ENCODE assay signal across 24 cellular contexts in the genomic region with DNA sequence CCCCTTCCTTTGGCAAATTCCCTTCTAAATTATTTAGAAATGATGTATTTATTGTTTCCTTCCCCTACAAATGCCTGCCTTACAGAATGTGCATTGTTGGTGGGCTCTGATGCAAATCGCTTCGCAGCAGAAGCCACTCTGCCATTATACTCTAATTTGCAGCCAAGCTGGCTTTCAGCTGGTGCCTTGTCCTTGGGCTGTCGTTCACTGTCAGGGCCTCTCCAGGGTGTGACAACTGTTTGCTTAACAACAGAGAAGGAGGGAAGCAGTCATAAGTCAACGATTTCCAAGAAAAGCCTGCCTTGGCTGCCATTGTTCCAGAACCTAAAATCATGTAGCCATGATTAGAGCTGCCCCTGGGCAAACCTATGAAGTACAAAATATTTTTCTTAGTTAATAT.
A peak's percentile ranks its signal among the peaks of the same experiment; 100 is the strongest.
DNase-seq lines count a peak whose midpoint lies in the region; ATAC-seq and TF ChIP-seq lines count a peak whose summit lies in the region.
"Had no signal": no experiment of that assay in that cellular context is flagged by ENCODE, and none has a peak within 500 bp of the region (broad histone marks: within the 10 kb centered on the region; RNA-seq: fewer than 3 reads in every experiment).

No MANE protein-coding gene starts in this region.

- H2AK5ac ChIP-seq in H9 (ENCODE audit: insufficient read length, low read length) = no peak overlapping the region

- no peak overlapping the region for H4K91ac ChIP-seq in H9 (ENCODE audit: insufficient read length, low read depth, low read length)

- H3K56ac ChIP-seq in H9 (ENCODE audit: insufficient read length, low read depth, low read length) = no peak overlapping the region

- H3K9me2 ChIP-seq in hepatocyte (replicated peaks; ENCODE audit: insufficient read depth) = no peaks in the 10 kb centered on the region

- H3K14ac ChIP-seq in H9 (ENCODE audit: insufficient read depth, low read length) = no peak overlapping the region

- H3K36me3 ChIP-seq in hepatocyte (replicated peaks; ENCODE audit: insufficient read depth, low read depth) (no peaks in the 10 kb centered on the region), neuron (ENCODE audit: insufficient read depth, low read length) (no peaks in the 10 kb centered on the region), heart left ventricle (no peaks in the 10 kb centered on the region)
- H3K36me3 ChIP-seq: SJCRH30 had no signal

- H3K4me3 Mint-ChIP-seq in H9 = no peak overlapping the region
- H3K4me3 Mint-ChIP-seq: activated naive CD8-positive, alpha-beta T cell treated with anti-CD3 and anti-CD28 coated beads, Interleukin-2, amount 10 ng/mL, durations not matched to agents 7 days and 5 days; CD8-positive, alpha-beta T cell; effector memory CD8-positive, alpha-beta T cell; naive B cell; stimulated activated naive B cell treated with anti-CD40 and anti-IgM and Interleukin-4, amounts not matched to agents 10 μg/mL and 1 μg/mL and 100 μg/mL, for 72 hours; T-helper 17 cell had no signal

- H3K9me3 Mint-ChIP-seq in H9 = no peaks in the 10 kb centered on the region
- H3K9me3 Mint-ChIP-seq: activated naive CD8-positive, alpha-beta T cell treated with anti-CD3 and anti-CD28 coated beads, Interleukin-2, amount 10 ng/mL, durations not matched to agents 7 days and 5 days; CD8-positive, alpha-beta T cell had no signal

- H2BK20ac ChIP-seq in H9 (ENCODE audit: low read depth, low read length, poor library complexity, severe bottlenecking) = no peak overlapping the region

- no peak overlapping the region for H3K9ac ChIP-seq in H9 (ENCODE audit: extremely low read depth, insufficient read length, low read length)
- H3K9ac ChIP-seq: GM23248 had no signal

- H3K23me2 ChIP-seq in H9 (ENCODE audit: insufficient read length, low read depth, low read length, poor library complexity, severe bottlenecking) = no peaks in the 10 kb centered on the region

- no peak overlapping the region for H2BK5ac ChIP-seq in H9 (ENCODE audit: insufficient read length, low read length)

- no CpG with 5 or more reads among the region's 4 CpGs for whole genome bisulfite sequencing in H9 (ENCODE audit: extremely low coverage, insufficient read length, low lambda C conversion rate)
- 28% methylated on average over 4 of the region's 4 CpGs for WGBS in hepatocyte (ENCODE audit: low lambda C conversion rate, missing lambda C conversion rate)
- WGBS in heart left ventricle, 4 donors = 41 to 47% (median 47%) methylated on average over 4 of the region's 4 CpGs

- no peak overlapping the region for H4K5ac ChIP-seq in H9 (ENCODE audit: insufficient read length, low read depth, low read length)

- H3K27ac ChIP-seq in H9 (ENCODE audit: insufficient read length, low read depth, low read length) (no peak overlapping the region), hepatocyte (peak overlapping the region; percentile 43), heart left ventricle (no peak overlapping the region)
- H3K27ac ChIP-seq: GM23248, SJCRH30, VCaP had no signal

- H3K27me3 Mint-ChIP-seq in H9 (ENCODE audit: low read depth) = no peaks in the 10 kb centered on the region
- H3K27me3 Mint-ChIP-seq: activated naive CD8-positive, alpha-beta T cell treated with anti-CD3 and anti-CD28 coated beads, Interleukin-2, amount 10 ng/mL, durations not matched to agents 7 days and 5 days; effector memory CD8-positive, alpha-beta T cell; stimulated activated naive B cell treated with anti-CD40 and anti-IgM and Interleukin-4, amounts not matched to agents 10 μg/mL and 1 μg/mL and 100 μg/mL, for 72 hours had no signal

- DNase-seq in H9 = peak; percentile 61
- DNase-seq in NCI-H2227 (lab: John Stamatoyannopoulos, UW; ENCODE audit: unreplicated experiment) = peak; percentile 41
- DNase-seq in hepatocyte (ENCODE audit: low spot score) = peak; percentile 39
- DNase-seq in NK-92 treated with Interleukin-12 subunit alpha and Interleukin-12 subunit beta, amount 100 ng/mL, for 24 hours (lab: John Stamatoyannopoulos, UW) = no peak
- DNase-seq in heart left ventricle = no peak
- DNase-seq: activated CD4-positive, alpha-beta T cell treated with anti-CD3 and anti-CD28 coated beads, Interleukin-2, amount 50 U/mL, for 4 hours; activated CD8-positive, alpha-beta memory T cell treated with anti-CD3 and anti-CD28 coated beads, Interleukin-2, amount 50 U/mL, for 48 hours; activated naive CD8-positive, alpha-beta T cell treated with anti-CD3 and anti-CD28 coated beads, Interleukin-2, amount 10 ng/mL, durations not matched to agents 7 days and 5 days; CD8-positive, alpha-beta T cell; effector memory CD8-positive, alpha-beta T cell; head of caudate nucleus; naive B cell; NCI-H2029 treated with DMSO at 0.1 percent for 48 hours; NCI-H526 treated with DMSO at 0.1 percent for 48 hours; posterior cingulate gyrus; SJCRH30; stimulated activated CD4-positive, alpha-beta T cell treated with anti-CD3 and anti-CD28 coated beads, Interleukin-1b, Interleukin-23, amount 100 ng/mL, for 48 hours; stimulated activated naive B cell treated with anti-CD40 and anti-IgM and Interleukin-4, amounts not matched to agents 10 μg/mL and 1 μg/mL and 100 μg/mL, for 72 hours; T-helper 17 cell had no signal

- intact Hi-C loops in heart left ventricle (cut with DNase I) = no loop called here

- no peak overlapping the region for H3K4ac ChIP-seq in H9 (ENCODE audit: low read depth, low read length)

- H3K79me2 ChIP-seq in H9 (ENCODE audit: insufficient read depth, low read length) (no peaks in the 10 kb centered on the region), hepatocyte (no peaks in the 10 kb centered on the region)

- H3K4me3 ChIP-seq in hepatocyte (no peak overlapping the region), neuron (ENCODE audit: low read length) (no peak overlapping the region), heart left ventricle (no peak overlapping the region)
- H3K4me3 ChIP-seq: GM23248, SJCRH30 had no signal

- H3K9me3 ChIP-seq in H9 (ENCODE audit: control insufficient read depth, low read depth, low read length) = no peaks in the 10 kb centered on the region
- H3K9me3 ChIP-seq in hepatocyte (ENCODE audit: low read depth) = no peaks in the 10 kb centered on the region
- H3K9me3 ChIP-seq in neuron (ENCODE audit: low read length) = no peaks in the 10 kb centered on the region
- H3K9me3 ChIP-seq in heart left ventricle = no peaks in the 10 kb centered on the region
- H3K9me3 ChIP-seq: SJCRH30 had no signal

- no peak overlapping the region for H2BK12ac ChIP-seq in H9 (ENCODE audit: insufficient read length, low read depth, low read length)

- H3T11ph ChIP-seq in H9 (ENCODE audit: low read length) = no peak overlapping the region

- TF ChIP-seq POLR2A in heart left ventricle (IDR thresholded peaks at IDR 0.05) = no peak

- H4K20me1 ChIP-seq in H9 (ENCODE audit: control insufficient read depth, insufficient read depth, insufficient read length) (no peaks in the 10 kb centered on the region), hepatocyte (ENCODE audit: insufficient read depth, poor library complexity, severe bottlenecking) (no peaks in the 10 kb centered on the region)

- no peaks in the 10 kb centered on the region for H3K27me3 ChIP-seq in H9 (ENCODE audit: insufficient read depth, low read length)
- H3K27me3 ChIP-seq in hepatocyte = no peaks in the 10 kb centered on the region
- H3K27me3 ChIP-seq in neuron (ENCODE audit: insufficient read depth, low read length) = no peaks in the 10 kb centered on the region
- H3K27me3 ChIP-seq in heart left ventricle = no peaks in the 10 kb centered on the region
- H3K27me3 ChIP-seq: SJCRH30 had no signal

- TF ChIP-seq CTCF in H9 (conservative IDR thresholded peaks at IDR 0.05) (no peak), hepatocyte (IDR thresholded peaks at IDR 0.05; ENCODE audit: poor library complexity) (no peak), heart left ventricle (IDR thresholded peaks at IDR 0.05) (no peak)

- H2BK120ac ChIP-seq in H9 (ENCODE audit: low read depth, low read length, poor library complexity, severe bottlenecking) = no peak overlapping the region

- H3K79me1 ChIP-seq in H9 (ENCODE audit: insufficient read depth, low read depth, low read length, poor library complexity, severe bottlenecking) = no peaks in the 10 kb centered on the region

- H3K4me1 ChIP-seq in H9 (ENCODE audit: insufficient read depth, low read length) = peaks cover 10% of the 10 kb centered on the region; the same call in 1 of the 2 replicates
- H3K4me1 ChIP-seq in hepatocyte (ENCODE audit: insufficient read depth) = peaks cover 6% of the 10 kb centered on the region
- peaks cover 68% of the 10 kb centered on the region for H3K4me1 ChIP-seq in neuron (ENCODE audit: insufficient read depth, low read length)
- no peaks in the 10 kb centered on the region for H3K4me1 ChIP-seq in heart left ventricle

- peaks cover 29 to 37% of the 10 kb centered on the region in 2 experiments for H3K4me1 Mint-ChIP-seq in H9
- H3K4me1 Mint-ChIP-seq: activated naive CD8-positive, alpha-beta T cell treated with anti-CD3 and anti-CD28 coated beads, Interleukin-2, amount 10 ng/mL, durations not matched to agents 7 days and 5 days; naive B cell; stimulated activated naive B cell treated with anti-CD40 and anti-IgM and Interleukin-4, amounts not matched to agents 10 μg/mL and 1 μg/mL and 100 μg/mL, for 72 hours had no signal

- H3K4me2 ChIP-seq in H9 (ENCODE audit: insufficient read depth, insufficient read length, low read length) (no peak overlapping the region), hepatocyte (no peak overlapping the region)

- H3K27ac Mint-ChIP-seq in H9 = peak overlapping the region in 1 of 3 experiments; percentile 72; a peak in 1 of 7 replicates
- H3K27ac Mint-ChIP-seq: activated naive CD8-positive, alpha-beta T cell treated with anti-CD3 and anti-CD28 coated beads, Interleukin-2, amount 10 ng/mL, durations not matched to agents 7 days and 5 days; CD8-positive, alpha-beta T cell; effector memory CD8-positive, alpha-beta T cell; naive B cell; stimulated activated naive B cell treated with anti-CD40 and anti-IgM and Interleukin-4, amounts not matched to agents 10 μg/mL and 1 μg/mL and 100 μg/mL, for 72 hours; T-helper 17 cell had no signal

- H4K8ac ChIP-seq in H9 (replicated peaks; ENCODE audit: insufficient read length, low read depth, low read length) = no peak overlapping the region

- no peak for ATAC-seq in activated CD4-positive, CD25-positive, alpha-beta regulatory T cell treated with anti-CD3 and anti-CD28 coated beads, Interleukin-2, amount 50 U/mL, for 24 hours
- no peak for ATAC-seq in heart left ventricle
- ATAC-seq: CD8-positive, alpha-beta T cell; effector memory CD8-positive, alpha-beta T cell; Panc1; stimulated activated naive B cell treated with anti-CD40 and anti-IgM and Interleukin-4, amounts not matched to agents 10 μg/mL and 1 μg/mL and 100 μg/mL, for 72 hours; T-helper 17 cell had no signal

- peaks cover 0 to 3% (median 1%) of the 10 kb centered on the region in 3 experiments; a peak in 1 of 7 replicates for H3K36me3 Mint-ChIP-seq in H9 (ENCODE audit: insufficient read depth in 1 of 3, low read depth in 3 of 3)
- H3K36me3 Mint-ChIP-seq: activated naive CD8-positive, alpha-beta T cell treated with anti-CD3 and anti-CD28 coated beads, Interleukin-2, amount 10 ng/mL, durations not matched to agents 7 days and 5 days; CD8-positive, alpha-beta T cell; naive B cell; stimulated activated naive B cell treated with anti-CD40 and anti-IgM and Interleukin-4, amounts not matched to agents 10 μg/mL and 1 μg/mL and 100 μg/mL, for 72 hours had no signal

- H2BK15ac ChIP-seq in H9 (ENCODE audit: low read depth, low read length) = no peak overlapping the region

- H3K18ac ChIP-seq in H9 (ENCODE audit: insufficient read length, low read depth, low read length) = no peak overlapping the region

- no peak overlapping the region for H2AFZ ChIP-seq in H9 (ENCODE audit: low read length)
- H2AFZ ChIP-seq in hepatocyte = no peak overlapping the region
- peak overlapping the region; percentile 27 for H2AFZ ChIP-seq in neuron (ENCODE audit: low read depth, low read length)
- H2AFZ ChIP-seq: GM23248 had no signal

- H3K23ac ChIP-seq in H9 (ENCODE audit: insufficient read length, low read depth, low read length) = no peak overlapping the region

Comparison
In these comparisons a context has a peak if more than half of its experiments do, and no peak if none do; other contexts are left out.
1. DNase-seq: peak in H9 (single experiment), NCI-H2227 (single experiment) and hepatocyte (single experiment); none in NK-92 treated with Interleukin-12 subunit alpha and Interleukin-12 subunit beta, amount 100 ng/mL, for 24 hours (single experiment) and heart left ventricle (0 of 5).